27 cellular contexts compared by ENCODE assay signal in genomic region chrX:11687157-11687556, GRCh38. TPM values are rescaled to one million over a fixed set of nuclear protein-coding genes. Genes with fewer than 3 reads are reported as not detected.
"Had no signal": no experiment of that assay in that cellular context is flagged by ENCODE, and none has a peak within 500 bp of the region (broad histone marks: within the 10 kb centered on the region; RNA-seq: fewer than 3 reads in every experiment).

No MANE protein-coding gene starts in this region.

- H3K4me1 ChIP-seq: gastrocnemius medialis, sigmoid colon, spleen, testis, tibial artery, upper lobe of right lung, uterus had no signal

- H3K27ac ChIP-seq: dorsolateral prefrontal cortex, gastrocnemius medialis, hepatocyte, ovary, psoas muscle, sigmoid colon, skin epidermis, spleen, testis, tibial artery, upper lobe of right lung, uterus had no signal

- ATAC-seq: gastrocnemius medialis; left lobe of liver; naive thymus-derived CD8-positive, alpha-beta T cell; psoas muscle; right cardiac atrium; stimulated activated memory B cell treated with anti-CD40 and anti-IgM and Interleukin-4, amounts not matched to agents 10 μg/mL and 1 μg/mL and 100 μg/mL, for 72 hours; stimulated activated naive CD8-positive, alpha-beta T cell treated with anti-CD3 and anti-CD28 coated beads, Interleukin-15, Interleukin-2, amounts not matched to agents 100 U/mL and 50 U/mL, for 24 hours; upper lobe of right lung had no signal

- H3K36me3 ChIP-seq: gastrocnemius medialis, ovary, sigmoid colon, spleen, tibial artery, upper lobe of right lung, uterus had no signal

- H3K9me3 ChIP-seq: gastrocnemius medialis, ovary, psoas muscle, sigmoid colon, spleen, testis, tibial artery, upper lobe of right lung, uterus had no signal

- H3K4me3 ChIP-seq: dorsolateral prefrontal cortex, gastrocnemius medialis, hepatocyte, ovary, psoas muscle, sigmoid colon, skin epidermis, spleen, testis, tibial artery, upper lobe of right lung, uterus had no signal

- H3K27me3 ChIP-seq: gastrocnemius medialis, hepatocyte, ovary, sigmoid colon, spleen, testis, tibial artery, upper lobe of right lung had no signal

- DNase-seq: dorsolateral prefrontal cortex; effector CD4-positive, alpha-beta T cell; foreskin fibroblast; gastrocnemius medialis; head of caudate nucleus; kidney; mesendoderm; naive thymus-derived CD8-positive, alpha-beta T cell; nephron progenitor cell; nucleus accumbens; ovary; posterior cingulate gyrus; psoas muscle; right cardiac atrium; sigmoid colon; spleen; stimulated activated CD4-positive, alpha-beta T cell treated with anti-CD3 and anti-CD28 coated beads, Interleukin-4, amount 100 ng/mL, for 4 hours; stimulated activated naive CD8-positive, alpha-beta T cell treated with anti-CD3 and anti-CD28 coated beads, Interleukin-15, Interleukin-2, amounts not matched to agents 100 U/mL and 50 U/mL, for 24 hours; substantia nigra; testis; tibial artery; upper lobe of right lung; uterus had no signal

RNA-seq across cellular contexts. Expression of gene ARHGAP6, which starts 21.4 kb away (rescaled TPM):
- polyA plus RNA-seq: naive thymus-derived CD8-positive, alpha-beta T cell had no signal
